ENCODE assay signal across 21 cellular contexts in the genomic region with DNA sequence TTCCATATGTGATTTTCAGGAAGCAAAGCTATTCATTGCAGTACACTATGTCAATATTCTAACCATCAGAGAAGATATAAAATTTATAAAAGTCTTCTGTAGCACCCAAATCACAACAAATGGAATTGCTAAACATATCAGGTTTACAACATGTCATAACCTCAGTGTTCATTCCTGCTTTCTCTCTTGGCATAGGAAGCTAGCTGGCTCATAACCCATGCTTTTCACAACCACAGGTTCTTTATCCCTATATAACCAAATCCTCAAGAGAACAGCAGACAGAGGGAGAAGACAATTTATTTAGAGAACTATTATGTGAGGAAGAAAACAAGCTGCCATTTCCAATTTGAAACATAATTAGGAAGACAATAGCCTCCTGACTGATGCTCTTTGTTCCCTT.
"Had no signal": no experiment of that assay in that cellular context is flagged by ENCODE, and none has a peak within 500 bp of the region (broad histone marks: within the 10 kb centered on the region; RNA-seq: fewer than 3 reads in every experiment).

No MANE protein-coding gene starts in this region.

- H3K4me1 Mint-ChIP-seq: naive B cell had no signal

- H3K4me3 ChIP-seq: coronary artery, lung, prostate gland, right lobe of liver, skin epidermis, stomach, thoracic aorta, transverse colon had no signal

- H3K4me1 ChIP-seq: parathyroid adenoma, prostate gland, right lobe of liver, stomach, transverse colon had no signal

- H3K9me3 ChIP-seq: prostate gland, right lobe of liver, stomach, thoracic aorta, transverse colon had no signal

- H3K36me3 ChIP-seq: prostate gland, right lobe of liver, stomach, thoracic aorta, transverse colon had no signal

- H3K36me3 Mint-ChIP-seq: naive B cell had no signal

- H3K79me2 ChIP-seq: parathyroid adenoma had no signal

- H3K9ac ChIP-seq: parathyroid adenoma had no signal

- H3K27ac ChIP-seq: coronary artery, parathyroid adenoma, prostate gland, right lobe of liver, skin epidermis, stomach, thoracic aorta, transverse colon had no signal

- H3K9me3 Mint-ChIP-seq: endodermal cell, nephron had no signal

- H3K27me3 ChIP-seq: right lobe of liver, stomach, transverse colon had no signal

- DNase-seq: effector CD4-positive, alpha-beta T cell; endodermal cell; foreskin melanocyte; head of caudate nucleus; hippocampal formation; left colon; left ventricle myocardium superior; mesendoderm; naive B cell; right lobe of liver; stimulated activated naive CD4-positive, alpha-beta T cell; stomach; substantia nigra; transverse colon had no signal

- H3K27me3 Mint-ChIP-seq: naive B cell had no signal

- H3K4me3 Mint-ChIP-seq: endodermal cell, naive B cell, nephron had no signal

- H2AFZ ChIP-seq: parathyroid adenoma had no signal

- H3K27ac Mint-ChIP-seq: endodermal cell, naive B cell, nephron had no signal
